36 cellular contexts compared by ENCODE assay signal in the genomic region with DNA sequence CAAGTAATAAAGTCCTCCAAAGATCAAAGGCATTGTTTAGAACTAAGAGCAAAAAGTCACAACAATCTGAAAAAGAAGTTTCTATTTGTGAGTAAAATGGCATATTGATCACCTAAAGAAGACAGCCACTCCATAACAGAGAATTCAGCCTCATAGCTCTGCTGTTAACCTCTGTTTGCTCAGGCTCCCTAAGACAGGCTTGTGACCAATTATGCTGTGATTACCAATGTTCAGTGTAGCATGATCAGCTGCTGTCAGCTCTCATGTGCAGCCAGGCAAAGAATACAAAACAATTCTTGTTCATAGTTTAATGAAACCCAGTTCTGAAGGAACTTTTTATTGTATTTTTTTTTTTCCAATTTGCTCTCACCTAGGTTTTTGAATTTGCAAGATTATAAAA. TPM values are rescaled to one million over a fixed set of nuclear protein-coding genes. Genes with fewer than 3 reads are reported as not detected.
DNase-seq lines count a peak whose midpoint lies in the region; ATAC-seq and TF ChIP-seq lines count a peak whose summit lies in the region.
"Had no signal": no experiment of that assay in that cellular context is flagged by ENCODE, and none has a peak within 500 bp of the region (broad histone marks: within the 10 kb centered on the region; RNA-seq: fewer than 3 reads in every experiment).

No MANE protein-coding gene starts in this region.

- ATAC-seq in GM21576 (IDR thresholded peaks at IDR 0.05; ENCODE audit: unreplicated experiment) (no peak), GM19455 (IDR thresholded peaks at IDR 0.05; ENCODE audit: unreplicated experiment) (no peak)
- ATAC-seq: activated naive CD4-positive, alpha-beta T cell treated with anti-CD3 and anti-CD28 coated beads, Interleukin-2, amount 50 U/mL, for 72 hours; activated T-helper 17 cell treated with anti-CD3 and anti-CD28 coated beads, Interleukin-2, amount 50 U/mL, for 72 hours; CD8-positive, alpha-beta T cell; effector memory CD8-positive, alpha-beta T cell; esophagus mucosa; natural killer cell had no signal

- H3K36me3 Mint-ChIP-seq in nephron progenitor cell (ENCODE audit: low read depth) = no peaks in the 10 kb centered on the region
- no peaks in the 10 kb centered on the region for H3K36me3 Mint-ChIP-seq in T-helper 2 cell treated with Interferon-gamma antibody and Interleukin-4, amounts not matched to agents 5 μg/mL and 100 μg/mL, for 36 hours (ENCODE audit: low read depth)
- H3K36me3 Mint-ChIP-seq: activated naive CD4-positive, alpha-beta T cell treated with anti-CD3 and anti-CD28 coated beads, Interleukin-2, amount 50 U/mL, for 72 hours; CD8-positive, alpha-beta T cell; natural killer cell had no signal

- H3K4me3 ChIP-seq in testis = no peak overlapping the region
- H3K4me3 ChIP-seq: cardiac muscle cell, coronary artery, lung, sigmoid colon, SK-N-MC, suprapubic skin had no signal

- no peaks in the 10 kb centered on the region for H3K4me1 ChIP-seq in testis
- H3K4me1 ChIP-seq: sigmoid colon, suprapubic skin had no signal

- H3K27me3 Mint-ChIP-seq in nephron progenitor cell (ENCODE audit: low read depth, poor library complexity) = peaks cover 4% of the 10 kb centered on the region
- H3K27me3 Mint-ChIP-seq in T-helper 2 cell treated with Interferon-gamma antibody and Interleukin-4, amounts not matched to agents 5 μg/mL and 100 μg/mL, for 36 hours (ENCODE audit: low read depth) = no peaks in the 10 kb centered on the region
- H3K27me3 Mint-ChIP-seq: activated T-helper 17 cell treated with anti-CD3 and anti-CD28 coated beads, Interleukin-2, amount 50 U/mL, for 72 hours; effector memory CD8-positive, alpha-beta T cell had no signal

- no peak overlapping the region for H3K27ac ChIP-seq in testis
- H3K27ac ChIP-seq: cardiac muscle cell, coronary artery, RWPE1, sigmoid colon, SK-N-MC, suprapubic skin had no signal

- H3K4me3 Mint-ChIP-seq in nephron progenitor cell = no peak overlapping the region
- no peak overlapping the region for H3K4me3 Mint-ChIP-seq in T-helper 2 cell treated with Interferon-gamma antibody and Interleukin-4, amounts not matched to agents 5 μg/mL and 100 μg/mL, for 36 hours
- H3K4me3 Mint-ChIP-seq: activated T-helper 17 cell treated with anti-CD3 and anti-CD28 coated beads, Interleukin-2, amount 50 U/mL, for 72 hours; CD8-positive, alpha-beta T cell; effector memory CD8-positive, alpha-beta T cell; H9; natural killer cell had no signal

- intact Hi-C loops in testis (cut with DNase I; ENCODE audit: low total_unique reads) = no loop called here

- no peaks in the 10 kb centered on the region for H3K27me3 ChIP-seq in testis
- H3K27me3 ChIP-seq: cardiac muscle cell, sigmoid colon, suprapubic skin had no signal

- no peak for TF ChIP-seq POLR2A in testis (IDR thresholded peaks at IDR 0.05)

- peaks cover 21% of the 10 kb centered on the region for H3K4me1 Mint-ChIP-seq in nephron progenitor cell
- H3K4me1 Mint-ChIP-seq in T-helper 2 cell treated with Interferon-gamma antibody and Interleukin-4, amounts not matched to agents 5 μg/mL and 100 μg/mL, for 36 hours (ENCODE audit: low read depth) = no peaks in the 10 kb centered on the region
- H3K4me1 Mint-ChIP-seq: activated T-helper 17 cell treated with anti-CD3 and anti-CD28 coated beads, Interleukin-2, amount 50 U/mL, for 72 hours; H9; natural killer cell had no signal

- no peaks in the 10 kb centered on the region for H3K9me3 ChIP-seq in testis
- H3K9me3 ChIP-seq: sigmoid colon, suprapubic skin had no signal

- no peak for TF ChIP-seq CTCF in nephron progenitor cell (IDR thresholded peaks at IDR 0.05)
- no peak for TF ChIP-seq CTCF in testis (IDR thresholded peaks at IDR 0.05)

- peak overlapping the region; percentile 25 for H3K27ac Mint-ChIP-seq in nephron progenitor cell
- no peak overlapping the region for H3K27ac Mint-ChIP-seq in T-helper 2 cell treated with Interferon-gamma antibody and Interleukin-4, amounts not matched to agents 5 μg/mL and 100 μg/mL, for 36 hours
- H3K27ac Mint-ChIP-seq: activated naive CD4-positive, alpha-beta T cell treated with anti-CD3 and anti-CD28 coated beads, Interleukin-2, amount 50 U/mL, for 72 hours; activated T-helper 17 cell treated with anti-CD3 and anti-CD28 coated beads, Interleukin-2, amount 50 U/mL, for 72 hours; CD8-positive, alpha-beta T cell; effector memory CD8-positive, alpha-beta T cell; H9; natural killer cell had no signal

- H3K36me3 ChIP-seq in testis (ENCODE audit: low read depth, missing control alignments) = no peaks in the 10 kb centered on the region
- H3K36me3 ChIP-seq: cardiac muscle cell, sigmoid colon, suprapubic skin had no signal

- no peaks in the 10 kb centered on the region for H3K9me3 Mint-ChIP-seq in nephron progenitor cell
- H3K9me3 Mint-ChIP-seq in T-helper 2 cell treated with Interferon-gamma antibody and Interleukin-4, amounts not matched to agents 5 μg/mL and 100 μg/mL, for 36 hours = no peaks in the 10 kb centered on the region
- H3K9me3 Mint-ChIP-seq: activated T-helper 17 cell treated with anti-CD3 and anti-CD28 coated beads, Interleukin-2, amount 50 U/mL, for 72 hours; CD8-positive, alpha-beta T cell; H9 had no signal

- peak; percentile 0 for DNase-seq in COR-L47 (lab: John Stamatoyannopoulos, UW)
- peak; percentile 95 for DNase-seq in NCI-H1694 treated with DMSO at 0.1 percent for 48 hours (lab: John Stamatoyannopoulos, UW)
- DNase-seq in SHP77 treated with DMSO at 0.1 percent for 48 hours (lab: John Stamatoyannopoulos, UW) = peak; percentile 34
- DNase-seq in nephron progenitor cell = no peak
- no peak for DNase-seq in testis
- DNase-seq in T-helper 2 cell treated with Interferon-gamma antibody and Interleukin-4, amounts not matched to agents 5 μg/mL and 100 μg/mL, for 36 hours (ENCODE audit: low spot score) = no peak
- DNase-seq: activated CD4-positive, alpha-beta T cell treated with anti-CD3 and anti-CD28 coated beads, Interleukin-2, amount 50 U/mL, for 48 hours; activated CD8-positive, alpha-beta memory T cell treated with anti-CD3 and anti-CD28 coated beads, Interleukin-2, amount 50 U/mL, for 4 hours; AML-193; anterior cingulate cortex; CD8-positive, alpha-beta T cell; effector memory CD8-positive, alpha-beta T cell; foreskin fibroblast; H9; head of caudate nucleus; kidney; natural killer cell; NCI-H2107; NCI-H524 treated with DMSO at 0.1 percent for 48 hours; posterior cingulate gyrus; sigmoid colon; stimulated activated CD4-positive, alpha-beta T cell treated with anti-CD3 and anti-CD28 coated beads, Interleukin-4, amount 100 ng/mL, for 4 hours; stimulated activated naive CD4-positive, alpha-beta T cell had no signal

RNA-seq across cellular contexts. Expression of a gene that starts 57.1 kb away (rescaled TPM):
- 10 to 100 TPM; 31.3 to 49.1 TPM for total RNA-seq in testis
- polyA plus RNA-seq in testis (ENCODE audit: insufficient read depth, low read depth, low replicate concordance) = 171 TPM
- total RNA-seq: activated naive CD4-positive, alpha-beta T cell treated with anti-CD3 and anti-CD28 coated beads, Interleukin-2, amount 50 U/mL, for 72 hours; activated T-helper 17 cell treated with anti-CD3 and anti-CD28 coated beads, Interleukin-2, amount 50 U/mL, for 72 hours; cardiac muscle cell; CD8-positive, alpha-beta T cell; esophagus mucosa; H9; kidney; lung; mononuclear cell; natural killer cell; suprapubic skin; T-helper 1 cell treated with Interleukin-12 subunit alpha and Interleukin-12 subunit beta and Interleukin-4 antibody, amounts not matched to agents 30 ng/mL and 1 ng/mL, for 36 hours had no signal
- polyA plus RNA-seq: cardiac muscle cell, lung had no signal

Comparison
In these comparisons a context has a peak if more than half of its experiments do, and no peak if none do; other contexts are left out.
1. DNase-seq: peak in COR-L47 (single experiment), NCI-H1694 treated with DMSO at 0.1 percent for 48 hours (single experiment) and SHP77 treated with DMSO at 0.1 percent for 48 hours (single experiment); none in nephron progenitor cell (single experiment), testis (single experiment) and T-helper 2 cell treated with Interferon-gamma antibody and Interleukin-4, amounts not matched to agents 5 μg/mL and 100 μg/mL, for 36 hours (single experiment).